ENCODE assay signal across 23 cellular contexts in the genomic region with DNA sequence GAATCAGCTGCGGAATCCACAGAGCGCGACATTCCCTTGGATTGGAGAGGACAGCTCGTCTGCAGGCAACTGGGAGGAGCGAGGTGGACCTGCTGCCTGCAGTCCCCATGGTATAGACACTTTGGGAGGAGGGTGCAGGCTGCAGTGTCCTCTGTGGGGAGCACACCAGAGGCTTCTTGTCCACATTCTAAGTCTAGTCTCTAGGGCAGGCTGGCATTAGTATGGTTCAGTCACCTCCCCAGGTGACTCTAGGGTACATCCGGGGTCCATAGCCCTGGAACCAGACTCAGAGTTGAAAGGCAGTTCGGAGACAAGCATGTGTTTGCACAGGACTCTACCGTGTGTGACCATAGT.
A peak's percentile ranks its signal among the peaks of the same experiment; 100 is the strongest.
DNase-seq lines count a peak whose midpoint lies in the region; ATAC-seq and TF ChIP-seq lines count a peak whose summit lies in the region.
"Had no signal": no experiment of that assay in that cellular context is flagged by ENCODE, and none has a peak within 500 bp of the region (broad histone marks: within the 10 kb centered on the region; RNA-seq: fewer than 3 reads in every experiment).

No MANE protein-coding gene starts in this region.

- H3K4me2 ChIP-seq in trophoblast cell (ENCODE audit: low read length) = no peak overlapping the region
- H3K4me2 ChIP-seq: A549; BLaER1 treated with 17β-estradiol and CSF1 and Interleukin-3, amounts not matched to agents 10 nM and 100 nM had no signal

- no peak overlapping the region for H3K4me3 ChIP-seq in CD8-positive, alpha-beta memory T cell (ENCODE audit: low read length)
- H3K4me3 ChIP-seq in esophagus muscularis mucosa (no peak overlapping the region), trophoblast cell (ENCODE audit: low read depth, low read length) (no peak overlapping the region)
- H3K4me3 ChIP-seq: A549; BLaER1 treated with 17β-estradiol and CSF1 and Interleukin-3, amounts not matched to agents 10 nM and 100 nM; GM12878 had no signal

- no peaks in the 10 kb centered on the region for H3K4me1 Mint-ChIP-seq in CD8-positive, alpha-beta memory T cell
- H3K4me1 Mint-ChIP-seq: B cell had no signal

- H3K9ac ChIP-seq in trophoblast cell (ENCODE audit: low read length) = no peak overlapping the region
- H3K9ac ChIP-seq: BLaER1 treated with 17β-estradiol and CSF1 and Interleukin-3, amounts not matched to agents 10 nM and 100 nM had no signal

- no peak for TF ChIP-seq CTCF in esophagus muscularis mucosa (IDR thresholded peaks at IDR 0.05)

- ATAC-seq in HG03025 (IDR thresholded peaks at IDR 0.05; ENCODE audit: low FRiP score, unreplicated experiment) = no peak
- ATAC-seq: A549; CD8-positive, alpha-beta T cell; GM12878 had no signal

- H3K9me3 Mint-ChIP-seq in CD8-positive, alpha-beta memory T cell = peaks cover 0 to 27% (median 16%) of the 10 kb centered on the region in 5 donors

- H2AFZ ChIP-seq in trophoblast cell (ENCODE audit: insufficient read depth, low read length, poor library complexity) = no peak overlapping the region

- H2AK5ac ChIP-seq in trophoblast cell (ENCODE audit: low read length) = no peak overlapping the region

- intact Hi-C loops in esophagus muscularis mucosa (cut with DNase I) = no loop called here

- H3K27ac ChIP-seq in CD8-positive, alpha-beta memory T cell (ENCODE audit: low read depth, low read length) = peak overlapping the region; percentile 76
- no peak overlapping the region for H3K27ac ChIP-seq in esophagus muscularis mucosa (replicated peaks in 1 of 4)
- no peak overlapping the region for H3K27ac ChIP-seq in trophoblast cell (ENCODE audit: low read depth, low read length)
- H3K27ac ChIP-seq: 22Rv1; A549; BLaER1 treated with 17β-estradiol and CSF1 and Interleukin-3, amounts not matched to agents 10 nM and 100 nM; C4-2B had no signal

- CTCF ChIA-PET in CD8-positive, alpha-beta memory T cell (lab: Charles Lee) = no interaction called here

- TF ChIP-seq POLR2A in esophagus muscularis mucosa (IDR thresholded peaks at IDR 0.05; ENCODE audit: low read depth) = no peak

- H3K36me3 Mint-ChIP-seq in CD8-positive, alpha-beta memory T cell = no peaks in the 10 kb centered on the region
- H3K36me3 Mint-ChIP-seq: CD8-positive, alpha-beta T cell had no signal

- H3K79me2 ChIP-seq in trophoblast cell (ENCODE audit: control insufficient read depth, insufficient read depth, low read length, poor library complexity) = no peaks in the 10 kb centered on the region

- H3K27ac Mint-ChIP-seq in CD8-positive, alpha-beta memory T cell = no peak overlapping the region
- H3K27ac Mint-ChIP-seq: B cell; CD4-positive, alpha-beta T cell; CD8-positive, alpha-beta T cell had no signal

- POLR2A ChIA-PET in CD8-positive, alpha-beta memory T cell (lab: Charles Lee) = no interaction called here

- DNase-seq in CD8-positive, alpha-beta memory T cell = no peak
- DNase-seq in esophagus muscularis mucosa (ENCODE audit: extremely low spot score) = peak; percentile 53
- no peak for DNase-seq in trophoblast cell
- no peak for DNase-seq in NOMO-1 treated with dmso at 0.1 percent for 144 hours (lab: John Stamatoyannopoulos, UW; ENCODE audit: unreplicated experiment)
- DNase-seq in SIG-M5 (lab: John Stamatoyannopoulos, UW) = no peak
- DNase-seq: AML-193; CD4-positive, alpha-beta T cell; CD8-positive, alpha-beta T cell; COR-L47; DMS 273 treated with DMSO at 0.1 percent for 48 hours; DMS153; DMS53; DMS79; DND-41; EL; GDM1 had no signal

- H3K27me3 Mint-ChIP-seq in CD8-positive, alpha-beta memory T cell = no peaks in the 10 kb centered on the region
- H3K27me3 Mint-ChIP-seq: B cell; CD4-positive, alpha-beta T cell had no signal

- no peaks in the 10 kb centered on the region for H3K9me3 ChIP-seq in CD8-positive, alpha-beta memory T cell (ENCODE audit: low read length)
- H3K9me3 ChIP-seq in esophagus muscularis mucosa (peaks cover 0 to 11% (median 8%) of the 10 kb centered on the region in 4 donors), trophoblast cell (ENCODE audit: insufficient read depth, low read depth, low read length) (peaks cover 7% of the 10 kb centered on the region)

- WGBS in esophagus muscularis mucosa = 97% methylated on average over 7 of the region's 8 CpGs
- no CpG with 5 or more reads among the region's 8 CpGs for WGBS in trophoblast cell (ENCODE audit: extremely low coverage, insufficient coverage, insufficient read length)

- no peaks in the 10 kb centered on the region for H3K36me3 ChIP-seq in CD8-positive, alpha-beta memory T cell (ENCODE audit: insufficient read depth, low read length)
- H3K36me3 ChIP-seq in esophagus muscularis mucosa (no peaks in the 10 kb centered on the region), trophoblast cell (ENCODE audit: control insufficient read depth in 1 of 2, insufficient read depth in 2 of 2, low read length in 2 of 2) (no peaks in the 10 kb centered on the region)
- H3K36me3 ChIP-seq: BLaER1 treated with 17β-estradiol and CSF1 and Interleukin-3, amounts not matched to agents 10 nM and 100 nM had no signal

- H2BK120ac ChIP-seq in trophoblast cell (ENCODE audit: insufficient read depth, low read length, poor library complexity) = peak overlapping the region; percentile 59

- no peak overlapping the region for H3K14ac ChIP-seq in trophoblast cell (ENCODE audit: low read length)

- no peak overlapping the region for H3K18ac ChIP-seq in trophoblast cell (ENCODE audit: low read length)

- H2BK5ac ChIP-seq in trophoblast cell (ENCODE audit: low read depth, low read length, poor library complexity) = no peak overlapping the region

- H3K79me1 ChIP-seq in trophoblast cell (ENCODE audit: low read length) = peaks cover 11% of the 10 kb centered on the region

- H3K4ac ChIP-seq in trophoblast cell (ENCODE audit: low read depth, low read length) = no peak overlapping the region

- no peak for TF ChIP-seq EP300 in esophagus muscularis mucosa (IDR thresholded peaks at IDR 0.05)

- H3K27me3 ChIP-seq in CD8-positive, alpha-beta memory T cell (ENCODE audit: insufficient read depth, low read length, poor library complexity, severe bottlenecking) = no peaks in the 10 kb centered on the region
- no peaks in the 10 kb centered on the region for H3K27me3 ChIP-seq in esophagus muscularis mucosa
- H3K27me3 ChIP-seq in trophoblast cell (ENCODE audit: insufficient read depth, low read length) = no peaks in the 10 kb centered on the region
- H3K27me3 ChIP-seq: BLaER1 treated with 17β-estradiol and CSF1 and Interleukin-3, amounts not matched to agents 10 nM and 100 nM had no signal

- no peak overlapping the region for H4K91ac ChIP-seq in trophoblast cell (ENCODE audit: low read depth, low read length)

- H3K23ac ChIP-seq in trophoblast cell (ENCODE audit: low read length) = no peak overlapping the region

- no peaks in the 10 kb centered on the region for H3K4me1 ChIP-seq in CD8-positive, alpha-beta memory T cell (ENCODE audit: insufficient read depth, low read length)
- H3K4me1 ChIP-seq in esophagus muscularis mucosa (peaks cover 0 to 7% (median 3%) of the 10 kb centered on the region in 4 donors), trophoblast cell (ENCODE audit: control insufficient read depth in 1 of 2, insufficient read depth in 2 of 2, low read length in 2 of 2) (peaks cover 17 to 19% of the 10 kb centered on the region in 2 experiments)
- H3K4me1 ChIP-seq: A549; BLaER1 treated with 17β-estradiol and CSF1 and Interleukin-3, amounts not matched to agents 10 nM and 100 nM had no signal

- H3K4me3 Mint-ChIP-seq in CD8-positive, alpha-beta memory T cell = no peak overlapping the region
- H3K4me3 Mint-ChIP-seq: B cell; CD4-positive, alpha-beta T cell; CD8-positive, alpha-beta T cell had no signal

- H4K8ac ChIP-seq in trophoblast cell (ENCODE audit: low read depth, low read length) = no peak overlapping the region

- no peak overlapping the region for H2BK12ac ChIP-seq in trophoblast cell (ENCODE audit: low read length)

- no peak overlapping the region for H4K12ac ChIP-seq in trophoblast cell (ENCODE audit: low read depth, low read length)
